1 cellular context compared by ENCODE assay signal in the genomic region with DNA sequence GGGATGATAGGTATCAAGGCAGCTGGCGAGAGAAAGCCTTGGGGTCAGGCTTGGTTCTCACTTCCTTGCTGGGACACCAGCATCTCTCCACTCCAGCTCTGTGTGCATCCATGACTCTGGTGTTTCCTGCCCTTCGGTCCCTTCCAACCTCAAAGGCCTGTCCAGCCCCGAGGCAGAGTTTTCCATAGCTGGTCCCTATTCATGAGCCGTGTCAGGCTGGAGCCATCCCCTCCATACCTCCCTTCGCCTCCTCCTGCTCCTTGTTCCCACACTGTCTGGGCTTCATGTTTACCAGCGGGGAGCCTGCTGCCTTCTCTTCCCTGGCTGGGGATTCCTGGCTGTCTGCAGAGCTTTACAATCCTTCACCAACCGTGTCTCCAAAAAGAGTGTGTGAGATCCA.
TF ChIP-seq lines count a peak whose summit lies in the region.

No MANE protein-coding gene starts in this region.

TF ChIP-seq in GM23338, 12 proteins besides CTCF, POLR2A, EP300 and RAD21 (continued from another document):
- TF ChIP-seq, protein P1, sequence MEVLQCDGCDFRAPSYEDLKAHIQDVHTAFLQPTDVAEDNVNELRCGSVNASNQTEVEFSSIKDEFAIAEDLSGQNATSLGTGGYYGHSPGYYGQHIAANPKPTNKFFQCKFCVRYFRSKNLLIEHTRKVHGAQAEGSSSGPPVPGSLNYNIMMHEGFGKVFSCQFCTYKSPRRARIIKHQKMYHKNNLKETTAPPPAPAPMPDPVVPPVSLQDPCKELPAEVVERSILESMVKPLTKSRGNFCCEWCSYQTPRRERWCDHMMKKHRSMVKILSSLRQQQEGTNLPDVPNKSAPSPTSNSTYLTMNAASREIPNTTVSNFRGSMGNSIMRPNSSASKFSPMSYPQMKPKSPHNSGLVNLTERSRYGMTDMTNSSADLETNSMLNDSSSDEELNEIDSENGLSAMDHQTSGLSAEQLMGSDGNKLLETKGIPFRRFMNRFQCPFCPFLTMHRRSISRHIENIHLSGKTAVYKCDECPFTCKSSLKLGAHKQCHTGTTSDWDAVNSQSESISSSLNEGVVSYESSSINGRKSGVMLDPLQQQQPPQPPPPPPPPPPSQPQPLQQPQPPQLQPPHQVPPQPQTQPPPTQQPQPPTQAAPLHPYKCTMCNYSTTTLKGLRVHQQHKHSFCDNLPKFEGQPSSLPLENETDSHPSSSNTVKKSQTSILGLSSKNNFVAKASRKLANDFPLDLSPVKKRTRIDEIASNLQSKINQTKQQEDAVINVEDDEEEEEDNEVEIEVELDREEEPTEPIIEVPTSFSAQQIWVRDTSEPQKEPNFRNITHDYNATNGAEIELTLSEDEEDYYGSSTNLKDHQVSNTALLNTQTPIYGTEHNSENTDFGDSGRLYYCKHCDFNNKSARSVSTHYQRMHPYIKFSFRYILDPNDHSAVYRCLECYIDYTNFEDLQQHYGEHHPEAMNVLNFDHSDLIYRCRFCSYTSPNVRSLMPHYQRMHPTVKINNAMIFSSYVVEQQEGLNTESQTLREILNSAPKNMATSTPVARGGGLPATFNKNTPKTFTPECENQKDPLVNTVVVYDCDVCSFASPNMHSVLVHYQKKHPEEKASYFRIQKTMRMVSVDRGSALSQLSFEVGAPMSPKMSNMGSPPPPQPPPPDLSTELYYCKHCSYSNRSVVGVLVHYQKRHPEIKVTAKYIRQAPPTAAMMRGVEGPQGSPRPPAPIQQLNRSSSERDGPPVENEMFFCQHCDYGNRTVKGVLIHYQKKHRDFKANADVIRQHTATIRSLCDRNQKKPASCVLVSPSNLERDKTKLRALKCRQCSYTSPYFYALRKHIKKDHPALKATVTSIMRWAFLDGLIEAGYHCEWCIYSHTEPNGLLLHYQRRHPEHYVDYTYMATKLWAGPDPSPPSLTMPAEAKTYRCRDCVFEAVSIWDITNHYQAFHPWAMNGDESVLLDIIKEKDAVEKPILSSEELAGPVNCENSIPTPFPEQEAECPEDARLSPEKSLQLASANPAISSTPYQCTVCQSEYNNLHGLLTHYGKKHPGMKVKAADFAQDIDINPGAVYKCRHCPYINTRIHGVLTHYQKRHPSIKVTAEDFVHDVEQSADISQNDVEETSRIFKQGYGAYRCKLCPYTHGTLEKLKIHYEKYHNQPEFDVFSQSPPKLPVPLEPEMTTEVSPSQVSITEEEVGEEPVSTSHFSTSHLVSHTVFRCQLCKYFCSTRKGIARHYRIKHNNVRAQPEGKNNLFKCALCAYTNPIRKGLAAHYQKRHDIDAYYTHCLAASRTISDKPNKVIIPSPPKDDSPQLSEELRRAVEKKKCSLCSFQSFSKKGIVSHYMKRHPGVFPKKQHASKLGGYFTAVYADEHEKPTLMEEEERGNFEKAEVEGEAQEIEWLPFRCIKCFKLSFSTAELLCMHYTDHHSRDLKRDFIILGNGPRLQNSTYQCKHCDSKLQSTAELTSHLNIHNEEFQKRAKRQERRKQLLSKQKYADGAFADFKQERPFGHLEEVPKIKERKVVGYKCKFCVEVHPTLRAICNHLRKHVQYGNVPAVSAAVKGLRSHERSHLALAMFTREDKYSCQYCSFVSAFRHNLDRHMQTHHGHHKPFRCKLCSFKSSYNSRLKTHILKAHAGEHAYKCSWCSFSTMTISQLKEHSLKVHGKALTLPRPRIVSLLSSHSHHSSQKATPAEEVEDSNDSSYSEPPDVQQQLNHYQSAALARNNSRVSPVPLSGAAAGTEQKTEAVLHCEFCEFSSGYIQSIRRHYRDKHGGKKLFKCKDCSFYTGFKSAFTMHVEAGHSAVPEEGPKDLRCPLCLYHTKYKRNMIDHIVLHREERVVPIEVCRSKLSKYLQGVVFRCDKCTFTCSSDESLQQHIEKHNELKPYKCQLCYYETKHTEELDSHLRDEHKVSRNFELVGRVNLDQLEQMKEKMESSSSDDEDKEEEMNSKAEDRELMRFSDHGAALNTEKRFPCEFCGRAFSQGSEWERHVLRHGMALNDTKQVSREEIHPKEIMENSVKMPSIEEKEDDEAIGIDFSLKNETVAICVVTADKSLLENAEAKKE (CRISPR knock-in tag; IDR thresholded peaks at IDR 0.05) = no peak
- TF ChIP-seq REST (IDR thresholded peaks at IDR 0.05; ENCODE audit: unreplicated experiment) = no peak
- no peak for TF ChIP-seq EZH2phosphoT487 (IDR thresholded peaks at IDR 0.05; ENCODE audit: unreplicated experiment)
- no peak for TF ChIP-seq ETS1 (IDR thresholded peaks at IDR 0.05)
- TF ChIP-seq EZH2 (IDR thresholded peaks at IDR 0.05; ENCODE audit: low read depth, unreplicated experiment) = no peak
- TF ChIP-seq NANOG (IDR thresholded peaks at IDR 0.05; ENCODE audit: borderline replicate concordance) = no peak
- no peak for TF ChIP-seq ZNF114 (CRISPR knock-in tag; IDR thresholded peaks at IDR 0.05)
- TF ChIP-seq ZNF331 (CRISPR knock-in tag; IDR thresholded peaks at IDR 0.05; ENCODE audit: low read depth) = no peak
- TF ChIP-seq POLR2AphosphoS5 (IDR thresholded peaks at IDR 0.05; ENCODE audit: low read depth) = no peak
